8 cellular contexts compared by ENCODE assay signal in the genomic region with DNA sequence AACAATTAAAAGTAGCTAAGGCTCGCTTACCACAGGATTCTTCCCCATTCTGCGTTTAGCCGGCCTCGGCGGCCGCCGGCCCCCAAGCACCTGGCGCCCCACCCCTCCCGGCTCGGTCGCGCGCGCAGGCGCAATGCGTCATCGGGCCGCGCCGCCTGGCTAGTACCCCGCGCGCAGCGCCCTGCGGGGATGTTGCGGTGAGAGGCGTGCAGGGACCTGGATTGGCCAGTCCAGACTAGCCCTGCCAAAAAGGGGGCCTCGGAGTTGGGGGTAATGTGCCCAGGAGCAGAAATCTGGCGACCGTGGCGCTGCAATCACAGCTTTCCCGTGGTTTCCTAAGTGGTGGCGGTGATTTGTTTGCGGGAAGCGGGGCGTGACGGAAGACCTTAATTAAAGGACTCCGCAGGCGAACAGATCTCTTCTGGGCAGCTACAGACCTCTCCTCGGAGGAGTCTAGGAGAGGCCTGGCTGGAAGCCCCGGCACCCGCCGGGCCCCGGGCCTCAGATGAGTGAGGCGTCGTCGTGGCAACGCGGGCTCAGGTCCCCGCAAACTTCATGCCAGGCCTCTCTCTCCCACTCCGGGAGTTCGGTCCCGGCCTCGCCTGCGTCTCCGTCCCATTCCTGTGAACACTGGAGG. TPM values are rescaled to one million over a fixed set of nuclear protein-coding genes. Genes with fewer than 3 reads are reported as not detected.
DNase-seq lines count a peak whose midpoint lies in the region; ATAC-seq, FAIRE-seq and TF ChIP-seq lines count a peak whose summit lies in the region.

No MANE protein-coding gene starts in this region.

- peak overlapping the region; percentile 77 to 98 for H3K4me3 ChIP-seq in kidney (ENCODE audit: low read length in 2 of 2)

- intact Hi-C loops in kidney (cut with DNase I), result no loop called here

- peak; percentile 9 for TF ChIP-seq CTCF in kidney (IDR thresholded peaks at IDR 0.05; ENCODE audit: borderline replicate concordance, extremely low read depth, insufficient read depth)

- peak overlapping the region; percentile 86 to 92 for H3K27ac ChIP-seq in kidney (ENCODE audit: low read depth in 2 of 2, low read length in 2 of 2)

- no peaks in the 10 kb centered on the region for H3K9me3 ChIP-seq in kidney (ENCODE audit: control insufficient read depth in 1 of 2, low read length in 2 of 2)

- ATAC-seq in HG03025 (IDR thresholded peaks at IDR 0.05; ENCODE audit: low FRiP score, unreplicated experiment), result peak; percentile 77

- FAIRE-seq in kidney (lab: Jason Lieb, UNC), result no peak

- H3K4me1 ChIP-seq in kidney (ENCODE audit: control insufficient read depth in 1 of 2, insufficient read depth in 1 of 2, low read depth in 1 of 2, low read length in 2 of 2), result peaks cover 0 to 2% of the 10 kb centered on the region in 2 donors

- H3K36me3 ChIP-seq in kidney (ENCODE audit: control insufficient read depth in 1 of 2, insufficient read depth in 2 of 2, low read length in 2 of 2), result no peaks in the 10 kb centered on the region

- H3K9ac ChIP-seq in kidney (ENCODE audit: low read length in 2 of 2), result peak overlapping the region; percentile 94 to 98

- peak; percentile 21 for DNase-seq in SKM-1 treated with dmso at 0.1 percent for 144 hours (lab: John Stamatoyannopoulos, UW; ENCODE audit: unreplicated experiment)
- DNase-seq in SKM-1 (lab: John Stamatoyannopoulos, UW; ENCODE audit: unreplicated experiment), result no peak
- peak; percentile 80 for DNase-seq in NCI-H2171 (lab: John Stamatoyannopoulos, UW)
- peak; percentile 70 for DNase-seq in activated CD4-positive, CD25-positive, alpha-beta regulatory T cell treated with anti-CD3 and anti-CD28 coated beads, Interleukin-2, amount 50 U/mL, for 16 hours (ENCODE audit: low read depth, low spot score)
- DNase-seq in central memory CD4-positive, alpha-beta T cell, result peak; percentile 87
- peak; percentile 91 for DNase-seq in kidney
- peak; percentile 72 to 81 for DNase-seq in stimulated activated CD4-positive, alpha-beta T cell treated with anti-CD3 and anti-CD28 coated beads, Interleukin-15, amount 100 ng/mL, for 1 hour (ENCODE audit: low read depth in 1 of 2, low spot score in 1 of 2)

RNA-seq across cellular contexts. Expression of a gene that starts 0.6 kb away (rescaled TPM):
- total RNA-seq in kidney, result 14.9 TPM
- polyA plus RNA-seq in kidney (ENCODE audit: insufficient read depth, low read depth, low replicate concordance), result 10.7 TPM

RNA-seq across cellular contexts. Expression of a gene that starts 55.7 kb away (rescaled TPM):
- total RNA-seq in kidney, result 0.19 TPM
- polyA plus RNA-seq in kidney (ENCODE audit: insufficient read depth, low read depth, low replicate concordance), result not detected
